ENCODE assay signal across 8 cellular contexts in genomic region chr10:44864042-44864436, GRCh38. TPM values are rescaled to one million over a fixed set of nuclear protein-coding genes. Genes with fewer than 3 reads are reported as not detected.
DNase-seq lines count a peak whose midpoint lies in the region; ATAC-seq and TF ChIP-seq lines count a peak whose summit lies in the region.

No MANE protein-coding gene starts in this region.

- ATAC-seq in HG02884 (IDR thresholded peaks at IDR 0.05; ENCODE audit: unreplicated experiment) (no peak), HG03354 (IDR thresholded peaks at IDR 0.05; ENCODE audit: poor library complexity, severe bottlenecking, unreplicated experiment) (no peak)

- H3K27ac ChIP-seq in AG04450 (ENCODE audit: low read depth, low read length) (no peak overlapping the region), angular gyrus (ENCODE audit: low read depth, low read length) (peak overlapping the region; percentile 23), stomach (peak overlapping the region in 3 of 5 donors; percentile 18 to 77 (median 59))

- TF ChIP-seq CTCF in AG04450 (IDR thresholded peaks at IDR 0.05; ENCODE audit: low read depth, low read length), result no peak
- no peak for TF ChIP-seq CTCF in HFF-Myc (IDR thresholded peaks at IDR 0.05; ENCODE audit: low read depth, low read length, missing control alignments)
- TF ChIP-seq CTCF in stomach (IDR thresholded peaks at IDR 0.05), result no peak

- no peak for TF ChIP-seq POLR2A in stomach (IDR thresholded peaks at IDR 0.05)

- CTCF ChIA-PET in AG04450 (lab: Charles Lee), result interaction anchor here (0.6 to 3.8 kb wide), 32 partner anchors 8 to 1206 kb away, joined by 3 to 24 read pairs (median 4); no protein-coding TSS in a partner anchor

- H3K4me1 ChIP-seq in stomach, result peaks cover 15 to 34% (median 26%) of the 10 kb centered on the region in 4 donors

- H3K36me3 ChIP-seq in stomach, result no peaks in the 10 kb centered on the region

- H3K4me3 ChIP-seq in AG04450 (ENCODE audit: low read depth, low read length) (peak overlapping the region; percentile 68; the same call in 1 of the 2 replicates), HFF-Myc (replicated peaks; ENCODE audit: low read depth, low read length) (peak overlapping the region; percentile 47), stomach (peak overlapping the region; percentile 45 to 51 (median 50))

- TF ChIP-seq EP300 in stomach (IDR thresholded peaks at IDR 0.05), result no peak

- peaks cover 10% of the 10 kb centered on the region for H3K9me3 ChIP-seq in AG04450 (ENCODE audit: control insufficient read depth, insufficient read depth, low read length)
- no peaks in the 10 kb centered on the region for H3K9me3 ChIP-seq in stomach

- intact Hi-C loops in stomach (cut with DNase I; ENCODE audit: low total_unique reads), result no loop called here

- WGBS in stomach, 5 donors, result 51 to 55% (median 52%) methylated on average over 17 of the region's 17 CpGs

- DNase-seq in AG04450 (ENCODE audit: low read depth, low spot score), result no peak
- DNase-seq in HFF-Myc (ENCODE audit: extremely low read depth, low read depth), result no peak
- peak; percentile 40 for DNase-seq in inferior parietal cortex (ENCODE audit: extremely low spot score)
- no peak for DNase-seq in stomach
- DNase-seq in SIG-M5 (lab: John Stamatoyannopoulos, UW), result no peak

- no peaks in the 10 kb centered on the region for H3K27me3 ChIP-seq in AG04450 (ENCODE audit: control insufficient read depth, insufficient read depth, low read length)
- H3K27me3 ChIP-seq in stomach, result peaks cover 0 to 29% (median 2%) of the 10 kb centered on the region in 3 donors

- POLR2A ChIA-PET in AG04450 (lab: Yijun Ruan, JAX), result interaction anchor here (0.6 kb wide), 1 partner anchor 14 kb away, joined by 3 read pairs; no protein-coding TSS in a partner anchor

RNA-seq across cellular contexts. Expression of gene TMEM72, which starts 47.1 kb away (rescaled TPM):
- polyA plus RNA-seq in AG04450 (2011; rRNA removed) (not detected in 2 replicates), stomach (under 1 TPM in 1 of 3 donors, not detected in 2; 0.13 TPM)
- polyA minus RNA-seq in AG04450 (2011; rRNA and poly(A)+ RNA removed), result not detected in 2 replicates
- 10 to 100 TPM in 1 of 5 donors, 1 to 10 TPM in 1, not detected in 3; 1.3 to 30.4 TPM for total RNA-seq in stomach
